In genomic region chr10:67851229-67851628, GRCh38 we compare ENCODE assay signal across 1 cellular context.
TF ChIP-seq lines count a peak whose summit lies in the region.

No MANE protein-coding gene starts in this region.

TF ChIP-seq in K562, 482 proteins besides CTCF, POLR2A, EP300 and RAD21 (continues in another document):
- no peak for TF ChIP-seq USF2 (CRISPR knock-in tag; IDR thresholded peaks at IDR 0.05)
- no peak for TF ChIP-seq BCLAF1 (IDR thresholded peaks at IDR 0.05; ENCODE audit: borderline replicate concordance in 1 of 2, control insufficient read depth in 1 of 2, low read depth in 2 of 2, low read length in 1 of 2)
- no peak for TF ChIP-seq CEBPB (tag; IDR thresholded peaks at IDR 0.05)
- TF ChIP-seq ESRRA (IDR thresholded peaks at IDR 0.05; ENCODE audit: borderline replicate concordance, low read depth): no peak
- TF ChIP-seq, protein P1, sequence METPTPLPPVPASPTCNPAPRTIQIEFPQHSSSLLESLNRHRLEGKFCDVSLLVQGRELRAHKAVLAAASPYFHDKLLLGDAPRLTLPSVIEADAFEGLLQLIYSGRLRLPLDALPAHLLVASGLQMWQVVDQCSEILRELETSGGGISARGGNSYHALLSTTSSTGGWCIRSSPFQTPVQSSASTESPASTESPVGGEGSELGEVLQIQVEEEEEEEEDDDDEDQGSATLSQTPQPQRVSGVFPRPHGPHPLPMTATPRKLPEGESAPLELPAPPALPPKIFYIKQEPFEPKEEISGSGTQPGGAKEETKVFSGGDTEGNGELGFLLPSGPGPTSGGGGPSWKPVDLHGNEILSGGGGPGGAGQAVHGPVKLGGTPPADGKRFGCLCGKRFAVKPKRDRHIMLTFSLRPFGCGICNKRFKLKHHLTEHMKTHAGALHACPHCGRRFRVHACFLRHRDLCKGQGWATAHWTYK (CRISPR knock-in tag; IDR thresholded peaks at IDR 0.05): no peak
- TF ChIP-seq DPF2 (IDR thresholded peaks at IDR 0.05): no peak
- no peak for TF ChIP-seq GMEB1 (CRISPR knock-in tag; IDR thresholded peaks at IDR 0.05)
- TF ChIP-seq ZNF12 (CRISPR knock-in tag; IDR thresholded peaks at IDR 0.05): no peak
- peak; percentile 77; the same call in 1 of the 2 replicates for TF ChIP-seq PTTG1 (tag; IDR thresholded peaks at IDR 0.05; ENCODE audit: low read depth)
- TF ChIP-seq CREB1 (IDR thresholded peaks at IDR 0.05): no peak
- no peak for TF ChIP-seq CREB1 (CRISPR knock-in tag; IDR thresholded peaks at IDR 0.05)
- no peak for TF ChIP-seq HMG20A (CRISPR knock-in tag; conservative IDR thresholded peaks at IDR 0.05)
- TF ChIP-seq, protein P2, sequence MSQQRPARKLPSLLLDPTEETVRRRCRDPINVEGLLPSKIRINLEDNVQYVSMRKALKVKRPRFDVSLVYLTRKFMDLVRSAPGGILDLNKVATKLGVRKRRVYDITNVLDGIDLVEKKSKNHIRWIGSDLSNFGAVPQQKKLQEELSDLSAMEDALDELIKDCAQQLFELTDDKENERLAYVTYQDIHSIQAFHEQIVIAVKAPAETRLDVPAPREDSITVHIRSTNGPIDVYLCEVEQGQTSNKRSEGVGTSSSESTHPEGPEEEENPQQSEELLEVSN (IDR thresholded peaks at IDR 0.05; ENCODE audit: borderline replicate concordance in 1 of 2, extremely low read depth in 1 of 2, insufficient read depth in 1 of 2, insufficient read length in 1 of 2, low read depth in 1 of 2, low read length in 1 of 2, poor library complexity in 1 of 2, severe bottlenecking in 1 of 2): no peak
- TF ChIP-seq ZNF449 (CRISPR knock-in tag; IDR thresholded peaks at IDR 0.05): no peak
- no peak for TF ChIP-seq HMGN3 (IDR thresholded peaks at IDR 0.05; ENCODE audit: borderline replicate concordance, extremely low read depth, insufficient read length, low read depth, low read length)
- no peak for TF ChIP-seq ZNF75A (CRISPR knock-in tag; IDR thresholded peaks at IDR 0.05)
- no peak for TF ChIP-seq HDAC1 (IDR thresholded peaks at IDR 0.05)
- TF ChIP-seq KDM2B (CRISPR knock-in tag; IDR thresholded peaks at IDR 0.05): no peak
- TF ChIP-seq NCOR1 (IDR thresholded peaks at IDR 0.05): no peak
- no peak for TF ChIP-seq MTA3 (IDR thresholded peaks at IDR 0.05; ENCODE audit: borderline replicate concordance)
- TF ChIP-seq MCM7 (IDR thresholded peaks at IDR 0.05): no peak
- no peak for TF ChIP-seq SETDB1 (IDR thresholded peaks at IDR 0.05; ENCODE audit: low read length)
- TF ChIP-seq, protein P3, sequence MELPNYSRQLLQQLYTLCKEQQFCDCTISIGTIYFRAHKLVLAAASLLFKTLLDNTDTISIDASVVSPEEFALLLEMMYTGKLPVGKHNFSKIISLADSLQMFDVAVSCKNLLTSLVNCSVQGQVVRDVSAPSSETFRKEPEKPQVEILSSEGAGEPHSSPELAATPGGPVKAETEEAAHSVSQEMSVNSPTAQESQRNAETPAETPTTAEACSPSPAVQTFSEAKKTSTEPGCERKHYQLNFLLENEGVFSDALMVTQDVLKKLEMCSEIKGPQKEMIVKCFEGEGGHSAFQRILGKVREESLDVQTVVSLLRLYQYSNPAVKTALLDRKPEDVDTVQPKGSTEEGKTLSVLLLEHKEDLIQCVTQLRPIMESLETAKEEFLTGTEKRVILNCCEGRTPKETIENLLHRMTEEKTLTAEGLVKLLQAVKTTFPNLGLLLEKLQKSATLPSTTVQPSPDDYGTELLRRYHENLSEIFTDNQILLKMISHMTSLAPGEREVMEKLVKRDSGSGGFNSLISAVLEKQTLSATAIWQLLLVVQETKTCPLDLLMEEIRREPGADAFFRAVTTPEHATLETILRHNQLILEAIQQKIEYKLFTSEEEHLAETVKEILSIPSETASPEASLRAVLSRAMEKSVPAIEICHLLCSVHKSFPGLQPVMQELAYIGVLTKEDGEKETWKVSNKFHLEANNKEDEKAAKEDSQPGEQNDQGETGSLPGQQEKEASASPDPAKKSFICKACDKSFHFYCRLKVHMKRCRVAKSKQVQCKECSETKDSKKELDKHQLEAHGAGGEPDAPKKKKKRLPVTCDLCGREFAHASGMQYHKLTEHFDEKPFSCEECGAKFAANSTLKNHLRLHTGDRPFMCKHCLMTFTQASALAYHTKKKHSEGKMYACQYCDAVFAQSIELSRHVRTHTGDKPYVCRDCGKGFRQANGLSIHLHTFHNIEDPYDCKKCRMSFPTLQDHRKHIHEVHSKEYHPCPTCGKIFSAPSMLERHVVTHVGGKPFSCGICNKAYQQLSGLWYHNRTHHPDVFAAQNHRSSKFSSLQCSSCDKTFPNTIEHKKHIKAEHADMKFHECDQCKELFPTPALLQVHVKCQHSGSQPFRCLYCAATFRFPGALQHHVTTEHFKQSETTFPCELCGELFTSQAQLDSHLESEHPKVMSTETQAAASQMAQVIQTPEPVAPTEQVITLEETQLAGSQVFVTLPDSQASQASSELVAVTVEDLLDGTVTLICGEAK (IDR thresholded peaks at IDR 0.05): no peak
- TF ChIP-seq, protein P3 (CRISPR knock-in tag; IDR thresholded peaks at IDR 0.05): no peak
- 0 out of 6 replicates have a peak, but pooled peaks of 1 of the 3 experiments have one; percentile 20 for TF ChIP-seq ZBTB11 (CRISPR knock-in tag; IDR thresholded peaks at IDR 0.05)
- no peak for TF ChIP-seq GATAD2A (IDR thresholded peaks at IDR 0.05)
- no peak for TF ChIP-seq NR4A1 (CRISPR knock-in tag; IDR thresholded peaks at IDR 0.05)
- TF ChIP-seq NR4A1 (tag; IDR thresholded peaks at IDR 0.05): 0 out of 2 replicates have a peak, but pooled peaks have one; percentile 52
- TF ChIP-seq SIRT6 (IDR thresholded peaks at IDR 0.05; ENCODE audit: low read depth, low read length): no peak
- TF ChIP-seq ZZZ3 (IDR thresholded peaks at IDR 0.05): no peak
- no peak for TF ChIP-seq SP2 (IDR thresholded peaks at IDR 0.05; ENCODE audit: extremely low read depth, low read depth, low read length, poor library complexity, severe bottlenecking)
- no peak for TF ChIP-seq ZNF79 (CRISPR knock-in tag; IDR thresholded peaks at IDR 0.05; ENCODE audit: low read depth)
- TF ChIP-seq HDAC2 (IDR thresholded peaks at IDR 0.05): no peak
- TF ChIP-seq HMG20B (CRISPR knock-in tag; IDR thresholded peaks at IDR 0.05): no peak
- TF ChIP-seq BACH1 (tag; IDR thresholded peaks at IDR 0.05): no peak
- no peak for TF ChIP-seq ZNF740 (CRISPR knock-in tag; IDR thresholded peaks at IDR 0.05)
- peak in 1 of 2 experiments; percentile 66; a peak in 1 of 4 replicates for TF ChIP-seq ZNF740 (tag; IDR thresholded peaks at IDR 0.05)
- TF ChIP-seq NR2C1 (IDR thresholded peaks at IDR 0.05): no peak
- 0 out of 2 replicates have a peak, but pooled peaks have one; percentile 33 for TF ChIP-seq NR2C1 (tag; IDR thresholded peaks at IDR 0.05)
